ENCODE assay signal across 16 cellular contexts in genomic region chr7:69839782-69840181, GRCh38.
DNase-seq lines count a peak whose midpoint lies in the region; ATAC-seq and TF ChIP-seq lines count a peak whose summit lies in the region.
"Had no signal": no experiment of that assay in that cellular context is flagged by ENCODE, and none has a peak within 500 bp of the region (broad histone marks: within the 10 kb centered on the region; RNA-seq: fewer than 3 reads in every experiment).

No MANE protein-coding gene starts in this region.

- no peaks in the 10 kb centered on the region for H3K9me2 ChIP-seq in OCI-LY7 (ENCODE audit: insufficient read depth, low read length)

- peak overlapping the region; percentile 18; the same call in 1 of the 2 replicates for H3K4me3 ChIP-seq in GM12865 (ENCODE audit: low read depth, low read length)
- H3K4me3 ChIP-seq in OCI-LY7 (ENCODE audit: low read depth, low read length, poor library complexity, severe bottlenecking), result peak overlapping the region; percentile 58
- H3K4me3 ChIP-seq in gastrocnemius medialis, result no peak overlapping the region
- no peak overlapping the region for H3K4me3 ChIP-seq in thyroid gland (replicated peaks in 1 of 3)
- H3K4me3 ChIP-seq: GM23338, lower lobe of right lung, upper lobe of right lung had no signal

- H3K27ac ChIP-seq in OCI-LY7 (ENCODE audit: low read depth, low read length, poor library complexity, severe bottlenecking), result peak overlapping the region; percentile 75
- H3K27ac ChIP-seq in gastrocnemius medialis, result no peak overlapping the region
- H3K27ac ChIP-seq in thyroid gland, result no peak overlapping the region
- H3K27ac ChIP-seq: lower lobe of right lung, upper lobe of right lung had no signal

- no peaks in the 10 kb centered on the region for H3K9me3 ChIP-seq in OCI-LY7 (ENCODE audit: low read length)
- no peaks in the 10 kb centered on the region for H3K9me3 ChIP-seq in gastrocnemius medialis
- H3K9me3 ChIP-seq in thyroid gland, result no peaks in the 10 kb centered on the region
- H3K9me3 ChIP-seq: lower lobe of right lung, upper lobe of right lung had no signal

- POLR2A ChIA-PET in OCI-LY7 (lab: Charles Lee), result interaction anchor here (0.5 to 9.2 kb wide), 7 partner anchors 9 to 114 kb away, joined by 3 to 162 read pairs (median 4); no protein-coding TSS in a partner anchor

- no peaks in the 10 kb centered on the region for H3K36me3 ChIP-seq in OCI-LY7 (ENCODE audit: insufficient read depth, low read length)
- H3K36me3 ChIP-seq in gastrocnemius medialis, result no peaks in the 10 kb centered on the region
- no peaks in the 10 kb centered on the region for H3K36me3 ChIP-seq in thyroid gland
- H3K36me3 ChIP-seq: lower lobe of right lung, upper lobe of right lung had no signal

- H3K27me3 ChIP-seq in gastrocnemius medialis, result no peaks in the 10 kb centered on the region
- H3K27me3 ChIP-seq in thyroid gland, result no peaks in the 10 kb centered on the region
- H3K27me3 ChIP-seq: upper lobe of right lung had no signal

- 93 to 97% methylated on average over 2 of the region's 2 CpGs for WGBS in thyroid gland, 2 donors

- no TSS peak for BruUV-seq in OCI-LY7 (replicated peaks; lab: Mats Ljungman, UMichigan)

- TF ChIP-seq CTCF in GM12865 (IDR thresholded peaks at IDR 0.05; ENCODE audit: insufficient read depth, low read depth, low read length, missing control alignments) (no peak), OCI-LY7 (conservative IDR thresholded peaks at IDR 0.05; ENCODE audit: low read length) (no peak), gastrocnemius medialis (IDR thresholded peaks at IDR 0.05 in 4 of 5, conservative IDR thresholded peaks at IDR 0.05 in 1 of 5) (no peak), thyroid gland (IDR thresholded peaks at IDR 0.05) (no peak)

- TF ChIP-seq POLR2A in gastrocnemius medialis (IDR thresholded peaks at IDR 0.05), result no peak
- TF ChIP-seq POLR2A in thyroid gland (IDR thresholded peaks at IDR 0.05), result no peak

- ATAC-seq in GM21423 (IDR thresholded peaks at IDR 0.05; ENCODE audit: unreplicated experiment), result peak; percentile 58
- peak; percentile 57 for ATAC-seq in HG03039 (IDR thresholded peaks at IDR 0.05; ENCODE audit: unreplicated experiment)
- no peak for ATAC-seq in sciatic nerve
- ATAC-seq in gastrocnemius medialis, result no peak
- ATAC-seq: activated CD8-positive, alpha-beta T cell treated with anti-CD3 and anti-CD28 coated beads, Interleukin-2, amount 10 ng/mL, durations not matched to agents 7 days and 5 days; esophagus mucosa; GM23338; Panc1 had no signal

- H3K4me2 ChIP-seq in OCI-LY7 (ENCODE audit: low read length), result peak overlapping the region; percentile 89
- H3K4me2 ChIP-seq: GM23338 had no signal

- DNase-seq in GM12865 (ENCODE audit: low read depth), result peak; percentile 58
- DNase-seq in OCI-LY7 (ENCODE audit: low spot score), result peak; percentile 65
- no peak for DNase-seq in sciatic nerve (ENCODE audit: low spot score)
- DNase-seq in gastrocnemius medialis, result no peak
- DNase-seq in thyroid gland, result no peak
- DNase-seq in stimulated activated CD4-positive, alpha-beta T cell treated with anti-CD3 and anti-CD28 coated beads, Interleukin-4, amount 100 ng/mL, for 1 hour, result no peak
- DNase-seq: activated CD8-positive, alpha-beta T cell treated with anti-CD3 and anti-CD28 coated beads, Interleukin-2, amount 10 ng/mL, durations not matched to agents 7 days and 5 days; cerebellar nuclear complex; hippocampal formation; lower lobe of right lung; upper lobe of right lung had no signal

- CTCF ChIA-PET in OCI-LY7 (lab: Charles Lee; ENCODE audit: unreplicated experiment), result no interaction called here

- H2AFZ ChIP-seq in OCI-LY7 (ENCODE audit: low read length), result no peak overlapping the region
- H2AFZ ChIP-seq: GM23338 had no signal

- peaks cover 85% of the 10 kb centered on the region for H3K4me1 ChIP-seq in OCI-LY7 (ENCODE audit: insufficient read depth, low read length, poor library complexity, severe bottlenecking)
- peaks cover 0 to 3% of the 10 kb centered on the region in 2 donors for H3K4me1 ChIP-seq in gastrocnemius medialis
- H3K4me1 ChIP-seq in thyroid gland, result no peaks in the 10 kb centered on the region
- H3K4me1 ChIP-seq: lower lobe of right lung, upper lobe of right lung had no signal

- intact Hi-C loops in OCI-LY7 (cut with micrococcal nuclease; ENCODE audit: unreplicated experiment), result loop anchor here (5.0 kb wide), 2 partner anchors 113 to 242 kb away; partner anchors contain the start of gene AUTS2
- intact Hi-C loops in sciatic nerve (cut with DNase I), result no loop called here
- intact Hi-C loops in gastrocnemius medialis (cut with DNase I; ENCODE audit: low total_unique reads), result no loop called here
- intact Hi-C loops in thyroid gland (cut with DNase I), result no loop called here

- H3K79me2 ChIP-seq in OCI-LY7 (ENCODE audit: insufficient read depth, low read depth, low read length), result peaks cover 71% of the 10 kb centered on the region

- in situ Hi-C loops in gastrocnemius medialis (cut with MboI; ENCODE audit: low sequenced_read_pairs in 4 of 4), result no loop called here

- no peaks in the 10 kb centered on the region; the same call in none of the 2 replicates for H4K20me1 ChIP-seq in OCI-LY7 (ENCODE audit: insufficient read depth, low read length)

Comparison
In these comparisons a context has a peak if more than half of its experiments do, and no peak if none do; other contexts are left out.
1. DNase-seq: peak in GM12865 (single experiment) and OCI-LY7 (single experiment); none in sciatic nerve (single experiment), gastrocnemius medialis (0 of 2), thyroid gland (0 of 2) and stimulated activated CD4-positive, alpha-beta T cell treated with anti-CD3 and anti-CD28 coated beads, Interleukin-4, amount 100 ng/mL, for 1 hour (single experiment).
2. H3K4me3 ChIP-seq: peak in GM12865 (single experiment) and OCI-LY7 (single experiment); none in gastrocnemius medialis (0 of 4) and thyroid gland (0 of 3).
3. ATAC-seq: peak in GM21423 (single experiment) and HG03039 (single experiment); none in sciatic nerve (single experiment) and gastrocnemius medialis (0 of 2).